In genomic region chr3:47360110-47360517, GRCh38 we compare ENCODE assay signal across 1 cellular context.
TF ChIP-seq lines count a peak whose summit lies in the region.

No MANE protein-coding gene starts in this region.

TF ChIP-seq in HEK293, 187 proteins besides CTCF, POLR2A, EP300 and RAD21 (continued from another document):
- 0 out of 2 replicates have a peak, but pooled peaks have one; percentile 42 for TF ChIP-seq KLF17 (tag by site-specific recombination; IDR thresholded peaks at IDR 0.05)
- peak; percentile 75 for TF ChIP-seq KLF1 (tag by site-specific recombination; IDR thresholded peaks at IDR 0.05)
